ENCODE assay signal across 8 cellular contexts in genomic region chr19:52138614-52139290, GRCh38. TPM values are rescaled to one million over a fixed set of nuclear protein-coding genes. Genes with fewer than 3 reads are reported as not detected.
A peak's percentile ranks its signal among the peaks of the same experiment; 100 is the strongest.
DNase-seq lines count a peak whose midpoint lies in the region; ATAC-seq and TF ChIP-seq lines count a peak whose summit lies in the region.

No MANE protein-coding gene starts in this region.

- H3K4me1 Mint-ChIP-seq in activated T-helper 2 cell treated with anti-CD3 and anti-CD28 coated beads, Interferon-gamma antibody, Interleukin-2, Interleukin-4, amounts not matched to agents 10 μg/mL and 5 μg/mL and 100 μg/mL, durations not matched to agents 14 hours and 24 hours and 36 hours (ENCODE audit: low read depth), result peaks cover 16% of the 10 kb centered on the region
- H3K4me1 Mint-ChIP-seq in progenitor cell of endocrine pancreas (ENCODE audit: low read depth), result peaks cover 13% of the 10 kb centered on the region

- H3K9me3 Mint-ChIP-seq in activated T-helper 2 cell treated with anti-CD3 and anti-CD28 coated beads, Interferon-gamma antibody, Interleukin-2, Interleukin-4, amounts not matched to agents 10 μg/mL and 5 μg/mL and 100 μg/mL, durations not matched to agents 14 hours and 24 hours and 36 hours, result peaks cover 64% of the 10 kb centered on the region
- peaks cover 30% of the 10 kb centered on the region for H3K9me3 Mint-ChIP-seq in progenitor cell of endocrine pancreas (ENCODE audit: low read depth)

- DNase-seq in GM13977 (ENCODE audit: low spot score) (peak; percentile 25), NCI-H526 (lab: John Stamatoyannopoulos, UW) (peak; percentile 84 to 85), left ventricle myocardium superior (peak; percentile 37), progenitor cell of endocrine pancreas (ENCODE audit: low spot score, unreplicated experiment) (peak; percentile 25)
- no peak for DNase-seq in activated T-helper 2 cell treated with anti-CD3 and anti-CD28 coated beads, Interferon-gamma antibody, Interleukin-2, Interleukin-4, amounts not matched to agents 10 μg/mL and 5 μg/mL and 100 μg/mL, durations not matched to agents 14 hours and 24 hours and 36 hours (ENCODE audit: low spot score)

- H3K27ac Mint-ChIP-seq in activated T-helper 2 cell treated with anti-CD3 and anti-CD28 coated beads, Interferon-gamma antibody, Interleukin-2, Interleukin-4, amounts not matched to agents 10 μg/mL and 5 μg/mL and 100 μg/mL, durations not matched to agents 14 hours and 24 hours and 36 hours, result peak overlapping the region; percentile 91
- peak overlapping the region; percentile 99 for H3K27ac Mint-ChIP-seq in progenitor cell of endocrine pancreas

- intact Hi-C loops in activated T-helper 2 cell treated with anti-CD3 and anti-CD28 coated beads, Interferon-gamma antibody, Interleukin-2, Interleukin-4, amounts not matched to agents 10 μg/mL and 5 μg/mL and 100 μg/mL, durations not matched to agents 14 hours and 24 hours and 36 hours (cut with micrococcal nuclease), result loop anchor here (1.0 to 5.0 kb wide), 4 partner anchors 52 to 131 kb away; partner anchors contain the start of genes PPP2R1A, ZNF614 and ZNF766
- intact Hi-C loops in left ventricle myocardium superior (cut with micrococcal nuclease), result loop anchor here (2.0 kb wide), 1 partner anchor 98 kb away; no protein-coding TSS in a partner anchor

- peak; percentile 22 for ATAC-seq in left ventricle myocardium superior
- no peak for ATAC-seq in GM18502 (IDR thresholded peaks at IDR 0.05; ENCODE audit: poor library complexity, unreplicated experiment)
- no peak for ATAC-seq in GM19324 (IDR thresholded peaks at IDR 0.05; ENCODE audit: low FRiP score, unreplicated experiment)

- no peaks in the 10 kb centered on the region for H3K27me3 Mint-ChIP-seq in activated T-helper 2 cell treated with anti-CD3 and anti-CD28 coated beads, Interferon-gamma antibody, Interleukin-2, Interleukin-4, amounts not matched to agents 10 μg/mL and 5 μg/mL and 100 μg/mL, durations not matched to agents 14 hours and 24 hours and 36 hours (ENCODE audit: low read depth)
- H3K27me3 Mint-ChIP-seq in progenitor cell of endocrine pancreas, result no peaks in the 10 kb centered on the region

- peak overlapping the region; percentile 84 for H3K27ac ChIP-seq in ACC112 (ENCODE audit: low read depth, low read length)

- TF ChIP-seq CTCF in GM13977 (IDR thresholded peaks at IDR 0.05; ENCODE audit: extremely low read depth, insufficient read depth, missing control alignments) (no peak), progenitor cell of endocrine pancreas (IDR thresholded peaks at IDR 0.05; ENCODE audit: unreplicated experiment) (no peak)

- H3K4me3 ChIP-seq in ACC112 (ENCODE audit: low read depth, low read length), result peak overlapping the region; percentile 99

- H3K4me1 ChIP-seq in ACC112 (ENCODE audit: control insufficient read depth, insufficient read depth, low read length, unreplicated experiment), result peaks cover 4% of the 10 kb centered on the region

- peaks cover 12% of the 10 kb centered on the region; the same call in 1 of the 2 replicates for H3K36me3 ChIP-seq in ACC112 (ENCODE audit: insufficient read depth, low read length)

- in situ Hi-C loops in GM13977 (cut with MboI; ENCODE audit: low pct_unique_long_range_greater_than_20kb, low sequenced_read_pairs, unreplicated experiment), result no loop called here

- peaks cover 55% of the 10 kb centered on the region for H3K36me3 Mint-ChIP-seq in activated T-helper 2 cell treated with anti-CD3 and anti-CD28 coated beads, Interferon-gamma antibody, Interleukin-2, Interleukin-4, amounts not matched to agents 10 μg/mL and 5 μg/mL and 100 μg/mL, durations not matched to agents 14 hours and 24 hours and 36 hours (ENCODE audit: low read depth)
- H3K36me3 Mint-ChIP-seq in progenitor cell of endocrine pancreas (ENCODE audit: insufficient read depth), result peaks cover 45% of the 10 kb centered on the region

- H3K27me3 ChIP-seq in ACC112 (ENCODE audit: insufficient read depth, low read length), result no peaks in the 10 kb centered on the region

- H3K79me2 ChIP-seq in ACC112 (ENCODE audit: control insufficient read depth, insufficient read depth, low read length, unreplicated experiment), result peaks cover 32% of the 10 kb centered on the region

- peak overlapping the region; percentile 93 for H3K4me3 Mint-ChIP-seq in activated T-helper 2 cell treated with anti-CD3 and anti-CD28 coated beads, Interferon-gamma antibody, Interleukin-2, Interleukin-4, amounts not matched to agents 10 μg/mL and 5 μg/mL and 100 μg/mL, durations not matched to agents 14 hours and 24 hours and 36 hours (ENCODE audit: low read depth)
- H3K4me3 Mint-ChIP-seq in progenitor cell of endocrine pancreas (ENCODE audit: low read depth), result peak overlapping the region; percentile 96

- peak overlapping the region; percentile 41 for H2AFZ ChIP-seq in ACC112 (ENCODE audit: low read length, unreplicated experiment)

RNA-seq across cellular contexts. Expression of gene ZNF616, which starts 1.0 kb away (rescaled TPM):
- 6.6 and 8.5 TPM in 2 replicates for total RNA-seq in activated T-helper 2 cell treated with anti-CD3 and anti-CD28 coated beads, Interferon-gamma antibody, Interleukin-2, Interleukin-4, amounts not matched to agents 10 μg/mL and 5 μg/mL and 100 μg/mL, durations not matched to agents 14 hours and 24 hours and 36 hours
- total RNA-seq in left ventricle myocardium superior (5.5 TPM), progenitor cell of endocrine pancreas (24.0 and 28.5 TPM in 2 replicates)

RNA-seq across cellular contexts. Expression of gene ZNF836, which starts 32.7 kb away (rescaled TPM):
- total RNA-seq in activated T-helper 2 cell treated with anti-CD3 and anti-CD28 coated beads, Interferon-gamma antibody, Interleukin-2, Interleukin-4, amounts not matched to agents 10 μg/mL and 5 μg/mL and 100 μg/mL, durations not matched to agents 14 hours and 24 hours and 36 hours, result 7.2 and 8.8 TPM in 2 replicates
- total RNA-seq in left ventricle myocardium superior (6.6 TPM), progenitor cell of endocrine pancreas (30.2 and 32.6 TPM in 2 replicates)

RNA-seq across cellular contexts. Expression of gene ZNF841, which starts 43.2 kb away (rescaled TPM):
- 13.2 and 15.0 TPM in 2 replicates for total RNA-seq in activated T-helper 2 cell treated with anti-CD3 and anti-CD28 coated beads, Interferon-gamma antibody, Interleukin-2, Interleukin-4, amounts not matched to agents 10 μg/mL and 5 μg/mL and 100 μg/mL, durations not matched to agents 14 hours and 24 hours and 36 hours
- total RNA-seq in left ventricle myocardium superior, result 8.0 TPM
- total RNA-seq in progenitor cell of endocrine pancreas, result 30.4 and 30.7 TPM in 2 replicates

RNA-seq across cellular contexts. Expression of gene PPP2R1A, which starts 51.1 kb away (rescaled TPM):
- 218 and 225 TPM in 2 replicates for total RNA-seq in activated T-helper 2 cell treated with anti-CD3 and anti-CD28 coated beads, Interferon-gamma antibody, Interleukin-2, Interleukin-4, amounts not matched to agents 10 μg/mL and 5 μg/mL and 100 μg/mL, durations not matched to agents 14 hours and 24 hours and 36 hours
- 372 TPM for total RNA-seq in left ventricle myocardium superior
- total RNA-seq in progenitor cell of endocrine pancreas, result 299 and 307 TPM in 2 replicates
